Comparison of ENCODE assay signal across 19 cellular contexts in genomic region chr7:50857804-50858203, GRCh38.
DNase-seq lines count a peak whose midpoint lies in the region; ATAC-seq and TF ChIP-seq lines count a peak whose summit lies in the region.
"Had no signal": no experiment of that assay in that cellular context is flagged by ENCODE, and none has a peak within 500 bp of the region (broad histone marks: within the 10 kb centered on the region; RNA-seq: fewer than 3 reads in every experiment).

No MANE protein-coding gene starts in this region.

- ATAC-seq in upper lobe of left lung (ENCODE audit: low FRiP score in 2 of 2) (no peak), omental fat pad (ENCODE audit: low FRiP score) (no peak)
- ATAC-seq: HepG2; stimulated activated naive CD8-positive, alpha-beta T cell treated with anti-CD3 and anti-CD28 coated beads, Interleukin-15, Interleukin-2, amounts not matched to agents 100 U/mL and 50 U/mL, for 24 hours had no signal

- TF ChIP-seq POLR2A in upper lobe of left lung (IDR thresholded peaks at IDR 0.05), result no peak

- H3K4me1 ChIP-seq in right atrium auricular region, result no peaks in the 10 kb centered on the region
- H3K4me1 ChIP-seq in upper lobe of left lung, result no peaks in the 10 kb centered on the region
- H3K4me1 ChIP-seq: transverse colon had no signal

- H3K9me3 ChIP-seq in right atrium auricular region (no peaks in the 10 kb centered on the region), upper lobe of left lung (no peaks in the 10 kb centered on the region)
- H3K9me3 ChIP-seq: transverse colon had no signal

- TF ChIP-seq CTCF in right atrium auricular region (IDR thresholded peaks at IDR 0.05) (no peak), upper lobe of left lung (IDR thresholded peaks at IDR 0.05) (no peak), omental fat pad (IDR thresholded peaks at IDR 0.05) (no peak)

- H3K36me3 ChIP-seq in right atrium auricular region (no peaks in the 10 kb centered on the region), upper lobe of left lung (no peaks in the 10 kb centered on the region)
- H3K36me3 ChIP-seq: transverse colon had no signal

- DNase-seq in NCI-H1436 (lab: John Stamatoyannopoulos, UW), result peak; percentile 58
- no peak for DNase-seq in NCI-H1436 treated with DMSO at 0.1 percent for 48 hours (lab: John Stamatoyannopoulos, UW)
- DNase-seq in D341Med (ENCODE audit: low spot score), result peak; percentile 63
- peak; percentile 43 for DNase-seq in NCI-H2107 treated with DMSO at 0.1 percent for 48 hours (lab: John Stamatoyannopoulos, UW; ENCODE audit: unreplicated experiment)
- DNase-seq in right atrium auricular region (ENCODE audit: low spot score), result peak; percentile 43
- no peak for DNase-seq in upper lobe of left lung
- no peak for DNase-seq in omental fat pad (ENCODE audit: low spot score)
- DNase-seq in medulla oblongata (ENCODE audit: extremely low spot score), result no peak
- DNase-seq: activated CD4-positive, alpha-beta T cell treated with anti-CD3 and anti-CD28 coated beads for 1 hour; hippocampal formation; mammary epithelial cell; naive B cell; NCI-H1930; RPMI8226; stimulated activated CD4-positive, alpha-beta T cell treated with anti-CD3 and anti-CD28 coated beads, Interleukin-2, amount 100 ng/mL, for 24 hours; stimulated activated naive CD8-positive, alpha-beta T cell treated with anti-CD3 and anti-CD28 coated beads, Interleukin-15, Interleukin-2, amounts not matched to agents 100 U/mL and 50 U/mL, for 24 hours; SW 1271; transverse colon had no signal

- H3K27ac ChIP-seq in right atrium auricular region, result no peak overlapping the region
- no peak overlapping the region for H3K27ac ChIP-seq in upper lobe of left lung
- H3K27ac ChIP-seq: transverse colon had no signal

- no peak overlapping the region for H3K4me3 ChIP-seq in right atrium auricular region
- no peak overlapping the region for H3K4me3 ChIP-seq in upper lobe of left lung
- H3K4me3 ChIP-seq: transverse colon had no signal

- WGBS in upper lobe of left lung, 2 donors, result 74 to 88% methylated on average over 2 of the region's 2 CpGs

- TF ChIP-seq EP300 in upper lobe of left lung (IDR thresholded peaks at IDR 0.05), result no peak

- H3K27me3 ChIP-seq in right atrium auricular region (no peaks in the 10 kb centered on the region), upper lobe of left lung (no peaks in the 10 kb centered on the region)
- H3K27me3 ChIP-seq: transverse colon had no signal

Comparison
In these comparisons a context has a peak if more than half of its experiments do, and no peak if none do; other contexts are left out.
1. DNase-seq: peak in NCI-H1436 (single experiment), D341Med (single experiment), NCI-H2107 treated with DMSO at 0.1 percent for 48 hours (single experiment) and right atrium auricular region (single experiment); none in NCI-H1436 treated with DMSO at 0.1 percent for 48 hours (single experiment), upper lobe of left lung (0 of 2), omental fat pad (single experiment) and medulla oblongata (single experiment).